Comparison of ENCODE assay signal across 9 cellular contexts in genomic region chr14:105525861-105526780, GRCh38. TPM values are rescaled to one million over a fixed set of nuclear protein-coding genes. Genes with fewer than 3 reads are reported as not detected.
DNase-seq lines count a peak whose midpoint lies in the region; ATAC-seq and TF ChIP-seq lines count a peak whose summit lies in the region.
"Had no signal": no experiment of that assay in that cellular context is flagged by ENCODE, and none has a peak within 500 bp of the region (broad histone marks: within the 10 kb centered on the region; RNA-seq: fewer than 3 reads in every experiment).

TSS of gene TMEM121 (plus strand) at chr14:105526583. CDS start at chr14:105528835, 2,252 bp downstream.

- TF ChIP-seq CTCF in HEK293 (tag by site-specific recombination; IDR thresholded peaks at IDR 0.05) (peak; percentile 46; the same call in 1 of the 2 replicates), fibroblast of pulmonary artery (IDR thresholded peaks at IDR 0.05; ENCODE audit: low read length, missing control alignments) (no peak), neural progenitor cell (IDR thresholded peaks at IDR 0.05) (no peak)

- H4K20me1 ChIP-seq in neural progenitor cell (ENCODE audit: low read depth), result no peaks in the 10 kb centered on the region

- H3K36me3 ChIP-seq in ACC112 (ENCODE audit: insufficient read depth, low read length) (no peaks in the 10 kb centered on the region), HEK293 (ENCODE audit: control insufficient read depth in 2 of 2, insufficient read depth in 1 of 2, low read length in 2 of 2) (peaks cover 0 to 24% of the 10 kb centered on the region in 2 experiments; a peak in 1 of 3 replicates), neural progenitor cell (no peaks in the 10 kb centered on the region)

- H3K27ac ChIP-seq in ACC112 (ENCODE audit: low read depth, low read length), result no peak within 1 kb of the TSS
- peak within 1 kb of the TSS; percentile 74; the same call in 1 of the 2 replicates for H3K27ac ChIP-seq in HEK293 (ENCODE audit: extremely low read depth, low read depth, low read length)
- no peak within 1 kb of the TSS for H3K27ac ChIP-seq in neural progenitor cell
- H3K27ac ChIP-seq: epithelial cell of prostate had no signal

- H3K36me3 Mint-ChIP-seq in neural progenitor cell, result no peaks in the 10 kb centered on the region

- H3K27me3 ChIP-seq in ACC112 (ENCODE audit: insufficient read depth, low read length) (peaks cover 16% of the 10 kb centered on the region; the same call in 1 of the 2 replicates), neural progenitor cell (peaks cover 74% of the 10 kb centered on the region)

- no peaks in the 10 kb centered on the region for H3F3A ChIP-seq in neural progenitor cell (ENCODE audit: low read depth)

- H3K4me3 Mint-ChIP-seq in neural progenitor cell, result peak within 1 kb of the TSS; percentile 84

- H2AFZ ChIP-seq in ACC112 (ENCODE audit: low read length, unreplicated experiment) (peak within 1 kb of the TSS; percentile 44), neural progenitor cell (replicated peaks) (no peak within 1 kb of the TSS)

- ATAC-seq in HG03045 (IDR thresholded peaks at IDR 0.05; ENCODE audit: unreplicated experiment) (no peak), HG02623 (IDR thresholded peaks at IDR 0.05; ENCODE audit: unreplicated experiment) (no peak)

- H3K4me1 ChIP-seq in ACC112 (ENCODE audit: control insufficient read depth, insufficient read depth, low read length, unreplicated experiment) (peaks cover 4% of the 10 kb centered on the region), HEK293 (ENCODE audit: control insufficient read depth, insufficient read depth, low read length) (0 out of 2 replicates have a peak, but pooled peaks cover 2% of the 10 kb centered on the region), neural progenitor cell (no peaks in the 10 kb centered on the region)

- no peak within 1 kb of the TSS for H3K9ac ChIP-seq in neural progenitor cell

- H3K79me2 ChIP-seq in ACC112 (ENCODE audit: control insufficient read depth, insufficient read depth, low read length, unreplicated experiment) (no peaks in the 10 kb centered on the region), neural progenitor cell (ENCODE audit: low read depth) (no peaks in the 10 kb centered on the region)

- POLR2A ChIA-PET in HEK293 (lab: Yijun Ruan, JAX), result no interaction called here

- H3K27me3 Mint-ChIP-seq in neural progenitor cell (ENCODE audit: insufficient read depth, low read depth), result peaks cover 11% of the 10 kb centered on the region

- CTCF ChIA-PET in HEK293 (lab: Yijun Ruan, JAX), result interaction anchor here (0.5 to 1.2 kb wide), 4 partner anchors 9 to 440 kb away, joined by 3 to 4 read pairs (median 4); no protein-coding TSS in a partner anchor

- H3K9me3 ChIP-seq in HEK293 (ENCODE audit: control insufficient read depth, insufficient read depth, low read depth, low read length) (no peaks in the 10 kb centered on the region), neural progenitor cell (ENCODE audit: low read depth) (no peaks in the 10 kb centered on the region)

- H3K4me3 ChIP-seq in ACC112 (ENCODE audit: low read depth, low read length) (peak within 1 kb of the TSS; percentile 86), HEK293 (ENCODE audit: low read depth, low read length) (peak within 1 kb of the TSS; percentile 56), fibroblast of pulmonary artery (replicated peaks; ENCODE audit: low read depth, low read length) (peak within 1 kb of the TSS; percentile 59), neural progenitor cell (peak within 1 kb of the TSS; percentile 47)

- no peaks in the 10 kb centered on the region for H3K9me3 Mint-ChIP-seq in neural progenitor cell

- peaks cover 2% of the 10 kb centered on the region for H3K4me1 Mint-ChIP-seq in neural progenitor cell

- peak; percentile 53 for DNase-seq in activated T-cell treated with anti-CD3 and anti-CD28 coated beads, Interleukin-2, amount 50 U/mL, for 1 hour
- DNase-seq in fibroblast of pulmonary artery (ENCODE audit: low read depth) (no peak), neural progenitor cell (ENCODE audit: low spot score) (peak; percentile 69), A172 (ENCODE audit: low spot score) (no peak)

- H3K27ac Mint-ChIP-seq in neural progenitor cell, result no peak within 1 kb of the TSS

- peak within 1 kb of the TSS; percentile 72 for H3K4me2 ChIP-seq in neural progenitor cell

TF ChIP-seq in HEK293, 187 proteins besides CTCF, POLR2A, EP300 and RAD21 (continues in another document):
- no peak for TF ChIP-seq ZNF610 (tag by site-specific recombination; IDR thresholded peaks at IDR 0.05; ENCODE audit: borderline replicate concordance)
- TF ChIP-seq KLF1 (tag by site-specific recombination; IDR thresholded peaks at IDR 0.05), result no peak
- TF ChIP-seq ZNF132 (tag by site-specific recombination; IDR thresholded peaks at IDR 0.05; ENCODE audit: borderline replicate concordance), result no peak
- TF ChIP-seq ZNF768 (tag by site-specific recombination; IDR thresholded peaks at IDR 0.05), result no peak
- TF ChIP-seq ZNF362 (tag by site-specific recombination; IDR thresholded peaks at IDR 0.05), result no peak
- no peak for TF ChIP-seq MYNN (tag by site-specific recombination; IDR thresholded peaks at IDR 0.05; ENCODE audit: borderline replicate concordance)
- peak; percentile 39; the same call in 1 of the 2 replicates for TF ChIP-seq SP3 (tag by site-specific recombination; IDR thresholded peaks at IDR 0.05)
- no peak for TF ChIP-seq ZNF354C (tag by site-specific recombination; IDR thresholded peaks at IDR 0.05; ENCODE audit: borderline replicate concordance, low read depth)
- peak; percentile 67 for TF ChIP-seq ZBTB8A (tag by site-specific recombination; IDR thresholded peaks at IDR 0.05)
- no peak for TF ChIP-seq ZBTB1 (tag by site-specific recombination; IDR thresholded peaks at IDR 0.05)
- no peak for TF ChIP-seq ZNF292 (tag by site-specific recombination; IDR thresholded peaks at IDR 0.05; ENCODE audit: borderline replicate concordance, low read depth)
- no peak for TF ChIP-seq ZNF664 (tag by site-specific recombination; IDR thresholded peaks at IDR 0.05)
- no peak for TF ChIP-seq ZNF776 (tag by site-specific recombination; IDR thresholded peaks at IDR 0.05; ENCODE audit: borderline replicate concordance)
- TF ChIP-seq PATZ1 (tag by site-specific recombination; IDR thresholded peaks at IDR 0.05), result peak; percentile 38
- no peak for TF ChIP-seq ZNF146 (tag by site-specific recombination; IDR thresholded peaks at IDR 0.05)
- TF ChIP-seq SP7 (tag by site-specific recombination; IDR thresholded peaks at IDR 0.05), result 0 out of 2 replicates have a peak, but pooled peaks have one; percentile 29
- TF ChIP-seq ZSCAN5A (tag by site-specific recombination; IDR thresholded peaks at IDR 0.05), result no peak
- TF ChIP-seq ZNF677 (tag by site-specific recombination; IDR thresholded peaks at IDR 0.05), result no peak
- TF ChIP-seq ZNF626 (tag by site-specific recombination; IDR thresholded peaks at IDR 0.05), result no peak

RNA-seq across cellular contexts. Expression of gene TMEM121, which starts in this region (rescaled TPM):
- 0.90 and 3.6 TPM in 2 replicates for total RNA-seq in neural progenitor cell (ENCODE audit: low replicate concordance)
- 9.2 and 11.3 TPM in 2 replicates for total RNA-seq in A172 (2014; rRNA removed; shearing (Covaris generic))

Comparison
In these comparisons a context has a peak if more than half of its experiments do, and no peak if none do; other contexts are left out.
1. DNase-seq: peak in activated T-cell treated with anti-CD3 and anti-CD28 coated beads, Interleukin-2, amount 50 U/mL, for 1 hour (single experiment) and neural progenitor cell (single experiment); none in fibroblast of pulmonary artery (single experiment) and A172 (single experiment).
2. Peak in every context shown above with its lines, with median percentiles within 50 percentile points of each other: H3K4me3 ChIP-seq.